18 cellular contexts compared by ENCODE assay signal in the genomic region with DNA sequence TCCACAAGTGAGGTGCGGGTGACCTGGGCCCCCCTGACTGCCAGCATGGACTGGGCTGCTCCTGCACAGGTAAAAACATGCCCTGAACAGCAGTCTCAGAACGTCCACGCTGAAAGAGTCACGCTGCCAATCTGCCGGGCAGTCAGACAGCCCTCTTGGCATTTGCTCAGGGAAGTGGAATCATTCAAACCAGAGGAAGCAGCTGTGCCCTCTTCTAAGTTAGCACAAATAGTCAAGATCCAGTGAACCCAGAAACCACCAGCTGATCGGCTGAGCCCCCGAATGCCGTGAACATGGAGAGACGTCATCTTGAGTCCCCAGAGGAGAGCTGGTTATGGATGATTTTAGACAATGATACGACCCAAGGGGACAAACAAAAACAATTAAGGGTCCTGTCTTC. TPM values are rescaled to one million over a fixed set of nuclear protein-coding genes. Genes with fewer than 3 reads are reported as not detected.
DNase-seq lines count a peak whose midpoint lies in the region; ATAC-seq, FAIRE-seq and TF ChIP-seq lines count a peak whose summit lies in the region.
"Had no signal": no experiment of that assay in that cellular context is flagged by ENCODE, and none has a peak within 500 bp of the region (broad histone marks: within the 10 kb centered on the region; RNA-seq: fewer than 3 reads in every experiment).

No MANE protein-coding gene starts in this region.

- H3K27ac ChIP-seq in right cardiac atrium (ENCODE audit: low read length) (no peak overlapping the region), gastrocnemius medialis (peak overlapping the region in 3 of 4 donors; percentile 18 to 58 (median 24))
- H3K27ac ChIP-seq: ascending aorta, upper lobe of right lung, WERI-Rb-1 had no signal

- H3K9me3 Mint-ChIP-seq in activated CD8-positive, alpha-beta T cell treated with anti-CD3 and anti-CD28 coated beads, Interleukin-2, amount 10 ng/mL, durations not matched to agents 7 days and 5 days (ENCODE audit: insufficient read depth), result no peaks in the 10 kb centered on the region
- H3K9me3 Mint-ChIP-seq in activated CD8-positive, alpha-beta T cell treated with anti-CD3 and anti-CD28 coated beads for 36 hours, result no peaks in the 10 kb centered on the region
- H3K9me3 Mint-ChIP-seq: stimulated activated naive CD8-positive, alpha-beta T cell treated with anti-CD3 and anti-CD28 coated beads, Interleukin-15, amount 100 ng/mL, for 72 hours had no signal

- H3K9me3 ChIP-seq in right cardiac atrium (ENCODE audit: control insufficient read depth, low read length) (no peaks in the 10 kb centered on the region), gastrocnemius medialis (no peaks in the 10 kb centered on the region)
- H3K9me3 ChIP-seq: ascending aorta, upper lobe of right lung had no signal

- in situ Hi-C loops in gastrocnemius medialis (cut with MboI; ENCODE audit: low sequenced_read_pairs in 4 of 4), result no loop called here

- H3K4me1 Mint-ChIP-seq in activated CD8-positive, alpha-beta T cell treated with anti-CD3 and anti-CD28 coated beads, Interleukin-2, amount 10 ng/mL, durations not matched to agents 7 days and 5 days (ENCODE audit: low read depth), result peaks cover 79% of the 10 kb centered on the region
- peaks cover 69% of the 10 kb centered on the region for H3K4me1 Mint-ChIP-seq in activated CD8-positive, alpha-beta T cell treated with anti-CD3 and anti-CD28 coated beads for 36 hours (ENCODE audit: low read depth)

- no peak for ATAC-seq in activated CD8-positive, alpha-beta T cell treated with anti-CD3 and anti-CD28 coated beads, Interleukin-2, amount 10 ng/mL, durations not matched to agents 7 days and 5 days
- ATAC-seq in activated CD8-positive, alpha-beta T cell treated with anti-CD3 and anti-CD28 coated beads for 36 hours, result no peak
- ATAC-seq in right cardiac atrium, result no peak
- ATAC-seq in gastrocnemius medialis, result peak; percentile 12 to 69
- no peak for ATAC-seq in GM19452 (IDR thresholded peaks at IDR 0.05; ENCODE audit: unreplicated experiment)
- ATAC-seq: activated CD8-positive, alpha-beta memory T cell treated with anti-CD3 and anti-CD28 coated beads, Interleukin-2, amount 10 ng/mL, durations not matched to agents 7 days and 5 days; upper lobe of right lung had no signal

- peak overlapping the region; percentile 37 for H3K27ac Mint-ChIP-seq in activated CD8-positive, alpha-beta T cell treated with anti-CD3 and anti-CD28 coated beads, Interleukin-2, amount 10 ng/mL, durations not matched to agents 7 days and 5 days
- H3K27ac Mint-ChIP-seq in activated CD8-positive, alpha-beta T cell treated with anti-CD3 and anti-CD28 coated beads for 36 hours, result no peak overlapping the region
- H3K27ac Mint-ChIP-seq: activated CD8-positive, alpha-beta memory T cell treated with anti-CD3 and anti-CD28 coated beads, Interleukin-2, amount 10 ng/mL, durations not matched to agents 7 days and 5 days had no signal

- no peak for TF ChIP-seq CTCF in activated CD8-positive, alpha-beta T cell treated with anti-CD3 and anti-CD28 coated beads for 36 hours (IDR thresholded peaks at IDR 0.05)
- no peak for TF ChIP-seq CTCF in gastrocnemius medialis (IDR thresholded peaks at IDR 0.05 in 4 of 5, conservative IDR thresholded peaks at IDR 0.05 in 1 of 5)

- H3K4me3 Mint-ChIP-seq in activated CD8-positive, alpha-beta T cell treated with anti-CD3 and anti-CD28 coated beads, Interleukin-2, amount 10 ng/mL, durations not matched to agents 7 days and 5 days, result no peak overlapping the region
- H3K4me3 Mint-ChIP-seq in activated CD8-positive, alpha-beta T cell treated with anti-CD3 and anti-CD28 coated beads for 36 hours, result no peak overlapping the region
- H3K4me3 Mint-ChIP-seq: activated CD8-positive, alpha-beta memory T cell treated with anti-CD3 and anti-CD28 coated beads, Interleukin-2, amount 10 ng/mL, durations not matched to agents 7 days and 5 days had no signal

- no peak for FAIRE-seq in GM19239 (lab: Jason Lieb, UNC)
- FAIRE-seq: colon had no signal

- H3K36me3 ChIP-seq in gastrocnemius medialis, result peaks cover 0 to 8% of the 10 kb centered on the region in 2 donors
- H3K36me3 ChIP-seq: upper lobe of right lung had no signal

- CTCF ChIA-PET in activated CD8-positive, alpha-beta T cell treated with anti-CD3 and anti-CD28 coated beads, Interleukin-2, amount 10 ng/mL, durations not matched to agents 7 days and 5 days (lab: Charles Lee), result interaction anchor here (2.2 kb wide), 1 partner anchor 30 kb away, joined by 6 read pairs; no protein-coding TSS in a partner anchor
- CTCF ChIA-PET in activated CD8-positive, alpha-beta T cell treated with anti-CD3 and anti-CD28 coated beads for 36 hours (lab: Charles Lee), result interaction anchor here (0.9 kb wide), 1 partner anchor 18 kb away, joined by 5 read pairs; no protein-coding TSS in a partner anchor

- no peak for DNase-seq in activated CD8-positive, alpha-beta T cell treated with anti-CD3 and anti-CD28 coated beads, Interleukin-2, amount 10 ng/mL, durations not matched to agents 7 days and 5 days
- no peak for DNase-seq in activated CD8-positive, alpha-beta T cell treated with anti-CD3 and anti-CD28 coated beads for 36 hours
- DNase-seq in NCI-H2171 treated with DMSO at 0.1 percent for 48 hours (lab: John Stamatoyannopoulos, UW) (peak; percentile 70), right cardiac atrium (peak in 2 of 3 donors; percentile 33 to 35), gastrocnemius medialis (no peak), GM19239 (ENCODE audit: insufficient read length, low spot score) (no peak), superior temporal gyrus (ENCODE audit: extremely low spot score) (no peak)
- DNase-seq: activated CD8-positive, alpha-beta memory T cell treated with anti-CD3 and anti-CD28 coated beads, Interleukin-2, amount 10 ng/mL, durations not matched to agents 7 days and 5 days; COR-L47; Kasumi-1; NCI-H774; stimulated activated naive CD8-positive, alpha-beta T cell treated with anti-CD3 and anti-CD28 coated beads, Interleukin-15, amount 100 ng/mL, for 72 hours; SW 1271; upper lobe of right lung; WERI-Rb-1 had no signal

- peaks cover 6% of the 10 kb centered on the region for H3K4me1 ChIP-seq in right cardiac atrium (ENCODE audit: control insufficient read depth, insufficient read depth, low read length)
- H3K4me1 ChIP-seq in gastrocnemius medialis, result peaks cover 14 to 19% of the 10 kb centered on the region in 2 donors
- H3K4me1 ChIP-seq: ascending aorta had no signal

- no peaks in the 10 kb centered on the region for H3K27me3 ChIP-seq in right cardiac atrium (ENCODE audit: control insufficient read depth, insufficient read depth)
- H3K27me3 ChIP-seq in gastrocnemius medialis, result no peaks in the 10 kb centered on the region
- H3K27me3 ChIP-seq: ascending aorta, upper lobe of right lung had no signal

- no peak overlapping the region for H3K4me3 ChIP-seq in right cardiac atrium (ENCODE audit: low read length)
- no peak overlapping the region for H3K4me3 ChIP-seq in gastrocnemius medialis
- H3K4me3 ChIP-seq: ascending aorta, upper lobe of right lung had no signal

- intact Hi-C loops in activated CD8-positive, alpha-beta T cell treated with anti-CD3 and anti-CD28 coated beads for 36 hours (cut with micrococcal nuclease), result no loop called here
- intact Hi-C loops in right cardiac atrium (cut with DNase I), result no loop called here
- intact Hi-C loops in gastrocnemius medialis (cut with DNase I; ENCODE audit: low total_unique reads), result no loop called here

- POLR2A ChIA-PET in activated CD8-positive, alpha-beta T cell treated with anti-CD3 and anti-CD28 coated beads, Interleukin-2, amount 10 ng/mL, durations not matched to agents 7 days and 5 days (lab: Charles Lee), result interaction anchor here (22.4 kb wide), 1 partner anchor 30 kb away, joined by 556 read pairs; the partner anchor contains the start of gene KLF2
- POLR2A ChIA-PET in activated CD8-positive, alpha-beta T cell treated with anti-CD3 and anti-CD28 coated beads for 36 hours (lab: Charles Lee), result interaction anchor here (1.2 kb wide), 1 partner anchor 95 kb away, joined by 3 read pairs; no protein-coding TSS in a partner anchor

- WGBS in right cardiac atrium, result 65% methylated on average over 10 of the region's 10 CpGs

- peaks cover 8% of the 10 kb centered on the region for H3K27me3 Mint-ChIP-seq in activated CD8-positive, alpha-beta T cell treated with anti-CD3 and anti-CD28 coated beads, Interleukin-2, amount 10 ng/mL, durations not matched to agents 7 days and 5 days (ENCODE audit: low read depth)
- no peaks in the 10 kb centered on the region for H3K27me3 Mint-ChIP-seq in activated CD8-positive, alpha-beta T cell treated with anti-CD3 and anti-CD28 coated beads for 36 hours

- TF ChIP-seq POLR2A in gastrocnemius medialis (IDR thresholded peaks at IDR 0.05), result no peak

- H3K36me3 Mint-ChIP-seq in activated CD8-positive, alpha-beta T cell treated with anti-CD3 and anti-CD28 coated beads, Interleukin-2, amount 10 ng/mL, durations not matched to agents 7 days and 5 days (ENCODE audit: low read depth), result peaks cover 52% of the 10 kb centered on the region
- peaks cover 8% of the 10 kb centered on the region for H3K36me3 Mint-ChIP-seq in activated CD8-positive, alpha-beta T cell treated with anti-CD3 and anti-CD28 coated beads for 36 hours (ENCODE audit: low read depth)

RNA-seq across cellular contexts. Expression of gene KLF2, which starts 34.4 kb away (rescaled TPM):
- 100 to 1,000 TPM in 1 of 2 experiments, 10 to 100 TPM in 1; 96.0 to 100 TPM for total RNA-seq in activated CD8-positive, alpha-beta T cell treated with anti-CD3 and anti-CD28 coated beads, Interleukin-2, amount 10 ng/mL, durations not matched to agents 7 days and 5 days
- 1 to 10 TPM in 1 of 2 experiments, under 1 TPM in 1; 0.94 to 1.0 TPM for total RNA-seq in activated CD8-positive, alpha-beta T cell treated with anti-CD3 and anti-CD28 coated beads for 36 hours
- total RNA-seq in right cardiac atrium, result 10 to 100 TPM; 53.3 to 73.5 (median 68.1) TPM
- 30.9 TPM for polyA plus RNA-seq in right cardiac atrium
- total RNA-seq in gastrocnemius medialis, result 10 to 100 TPM in 3 of 4 donors, 1 to 10 TPM in 1; 6.8 to 45.6 (median 32.0) TPM

Comparison
In these comparisons a context has a peak if more than half of its experiments do, and no peak if none do; other contexts are left out.
1. ATAC-seq: peak in gastrocnemius medialis (2 of 2); none in activated CD8-positive, alpha-beta T cell treated with anti-CD3 and anti-CD28 coated beads, Interleukin-2, amount 10 ng/mL, durations not matched to agents 7 days and 5 days (single experiment), activated CD8-positive, alpha-beta T cell treated with anti-CD3 and anti-CD28 coated beads for 36 hours (single experiment), right cardiac atrium (0 of 2) and GM19452 (single experiment).
2. DNase-seq: peak in NCI-H2171 treated with DMSO at 0.1 percent for 48 hours (single experiment) and right cardiac atrium (2 of 3); none in activated CD8-positive, alpha-beta T cell treated with anti-CD3 and anti-CD28 coated beads, Interleukin-2, amount 10 ng/mL, durations not matched to agents 7 days and 5 days (single experiment), activated CD8-positive, alpha-beta T cell treated with anti-CD3 and anti-CD28 coated beads for 36 hours (single experiment), gastrocnemius medialis (0 of 2), GM19239 (single experiment) and superior temporal gyrus (single experiment).